In genomic region chr7:87766827-87767226, GRCh38 we compare ENCODE assay signal across 29 cellular contexts.
"Had no signal": no experiment of that assay in that cellular context is flagged by ENCODE, and none has a peak within 500 bp of the region (broad histone marks: within the 10 kb centered on the region; RNA-seq: fewer than 3 reads in every experiment).

No MANE protein-coding gene starts in this region.

- H3K27me3 ChIP-seq: neural progenitor cell, ovary, spleen, thyroid gland, tibial nerve, upper lobe of left lung, vagina had no signal

- H3K4me3 ChIP-seq: neural progenitor cell, ovary, psoas muscle, skin epidermis, smooth muscle cell, spleen, thoracic aorta, thyroid gland, tibial nerve, upper lobe of left lung, vagina had no signal

- H3K36me3 ChIP-seq: neural progenitor cell, ovary, spleen, thoracic aorta, thyroid gland, tibial nerve, upper lobe of left lung, vagina had no signal

- DNase-seq: naive thymus-derived CD4-positive, alpha-beta T cell; natural killer cell; occipital lobe; ovary; posterior cingulate gyrus; psoas muscle; right cardiac atrium; spleen; stimulated activated CD4-positive, alpha-beta T cell treated with anti-CD3 and anti-CD28 coated beads, Interleukin-12 subunit alpha, Interleukin-12 subunit beta, amount 100 ng/mL, for 4 hours; stimulated activated CD4-positive, alpha-beta T cell treated with anti-CD3 and anti-CD28 coated beads, Interleukin-1b, Interleukin-23, amount 100 ng/mL, for 48 hours; stimulated activated CD4-positive, alpha-beta T cell treated with anti-CD3 and anti-CD28 coated beads, Interleukin-4, amount 100 ng/mL, for 1 hour; stimulated activated CD4-positive, alpha-beta T cell treated with anti-CD3 and anti-CD28 coated beads, Interleukin-4, amount 100 ng/mL, for 4 hours; stimulated activated CD8-positive, alpha-beta memory T cell treated with anti-CD3 and anti-CD28 coated beads, Interleukin-4, amount 100 ng/mL, for 48 hours; stimulated activated naive CD4-positive, alpha-beta T cell; stimulated activated naive CD8-positive, alpha-beta T cell treated with anti-CD3 and anti-CD28 coated beads, Interleukin-15, amount 100 ng/mL, for 72 hours; stimulated activated naive CD8-positive, alpha-beta T cell treated with anti-CD3 and anti-CD28 coated beads, Interleukin-15, Interleukin-2, amounts not matched to agents 100 U/mL and 50 U/mL, for 24 hours; substantia nigra; thyroid gland; upper lobe of left lung had no signal

- H3K9ac ChIP-seq: neural progenitor cell, parathyroid adenoma had no signal

- H3K9me3 ChIP-seq: ovary, thyroid gland, vagina had no signal

- ATAC-seq: naive thymus-derived CD4-positive, alpha-beta T cell; natural killer cell; psoas muscle; right cardiac atrium; sciatic nerve; stimulated activated memory B cell treated with anti-CD40 and anti-IgM and Interleukin-4, amounts not matched to agents 10 μg/mL and 1 μg/mL and 100 μg/mL, for 72 hours; stimulated activated naive CD8-positive, alpha-beta T cell treated with anti-CD3 and anti-CD28 coated beads, Interleukin-15, amount 100 ng/mL, for 72 hours; stimulated activated naive CD8-positive, alpha-beta T cell treated with anti-CD3 and anti-CD28 coated beads, Interleukin-15, Interleukin-2, amounts not matched to agents 100 U/mL and 50 U/mL, for 24 hours had no signal

- H3K27ac ChIP-seq: neural progenitor cell, ovary, parathyroid adenoma, psoas muscle, skin epidermis, spleen, thoracic aorta, thyroid gland, tibial nerve, upper lobe of left lung, vagina had no signal

- FAIRE-seq: urothelium cell line had no signal

- H3K4me2 ChIP-seq: neural progenitor cell, smooth muscle cell had no signal

- H3K4me1 ChIP-seq: neural progenitor cell, parathyroid adenoma, psoas muscle, spleen, thyroid gland, tibial nerve, upper lobe of left lung, vagina had no signal

- H2AFZ ChIP-seq: neural progenitor cell, parathyroid adenoma had no signal

- H3K79me2 ChIP-seq: parathyroid adenoma had no signal
